ENCODE assay signal across 1 cellular context in the genomic region with DNA sequence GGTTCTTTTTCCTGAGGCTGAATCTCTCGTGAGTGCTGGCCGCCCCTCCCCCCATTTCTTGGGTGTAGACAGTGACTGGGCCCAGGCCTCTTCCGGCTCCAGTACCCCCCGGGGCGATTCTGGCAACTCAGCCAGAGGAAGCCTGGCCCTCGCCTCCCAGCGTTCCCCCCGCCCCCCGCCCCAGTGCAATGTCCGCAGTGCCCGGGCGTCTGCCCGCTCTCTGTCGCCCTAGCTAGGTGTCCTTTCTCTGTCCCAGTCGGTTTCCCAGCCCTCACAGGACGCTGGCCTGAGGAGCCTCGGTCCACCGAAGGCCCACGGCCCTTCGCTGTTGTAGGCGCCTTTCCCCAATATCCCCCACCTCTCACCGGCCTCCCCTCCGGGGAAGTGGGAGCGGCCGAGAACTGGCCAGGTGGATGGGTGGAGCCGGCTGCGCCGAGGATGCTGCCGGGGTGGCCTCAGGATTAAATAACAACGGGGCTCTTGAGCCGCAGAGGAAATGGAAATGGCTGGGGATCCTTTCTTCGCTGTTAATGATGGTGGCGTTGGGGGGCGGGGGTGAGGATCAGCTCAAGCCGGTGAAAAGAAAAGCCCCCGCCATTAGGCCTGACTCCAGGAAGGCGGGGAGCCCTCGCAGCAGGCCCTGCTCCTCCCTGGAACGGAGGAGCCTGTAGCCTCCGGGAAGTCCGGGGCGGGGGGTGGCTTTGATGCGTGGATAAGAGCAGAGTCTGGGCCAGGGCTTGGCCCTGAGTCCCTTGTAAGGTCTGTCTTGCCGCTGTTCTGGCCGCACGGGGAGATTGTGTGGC.
TF ChIP-seq lines count a peak whose summit lies in the region.

No MANE protein-coding gene starts in this region.

TF ChIP-seq in HepG2, 621 proteins besides CTCF, POLR2A, EP300 and RAD21 (continued from another document and continues in another):
- TF ChIP-seq, protein P1, sequence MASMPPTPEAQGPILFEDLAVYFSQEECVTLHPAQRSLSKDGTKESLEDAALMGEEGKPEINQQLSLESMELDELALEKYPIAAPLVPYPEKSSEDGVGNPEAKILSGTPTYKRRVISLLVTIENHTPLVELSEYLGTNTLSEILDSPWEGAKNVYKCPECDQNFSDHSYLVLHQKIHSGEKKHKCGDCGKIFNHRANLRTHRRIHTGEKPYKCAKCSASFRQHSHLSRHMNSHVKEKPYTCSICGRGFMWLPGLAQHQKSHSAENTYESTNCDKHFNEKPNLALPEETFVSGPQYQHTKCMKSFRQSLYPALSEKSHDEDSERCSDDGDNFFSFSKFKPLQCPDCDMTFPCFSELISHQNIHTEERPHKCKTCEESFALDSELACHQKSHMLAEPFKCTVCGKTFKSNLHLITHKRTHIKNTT (CRISPR knock-in tag; IDR thresholded peaks at IDR 0.05), result no peak
- TF ChIP-seq ATF7 (IDR thresholded peaks at IDR 0.05) (no peak), ATF7 (CRISPR knock-in tag; IDR thresholded peaks at IDR 0.05) (no peak), ASH2L (IDR thresholded peaks at IDR 0.05; ENCODE audit: insufficient read length, low read depth, low read length) (no peak), ZNF446 (CRISPR knock-in tag; IDR thresholded peaks at IDR 0.05) (no peak), GZF1 (CRISPR knock-in tag; IDR thresholded peaks at IDR 0.05) (no peak), THRA (CRISPR knock-in tag; IDR thresholded peaks at IDR 0.05; ENCODE audit: borderline replicate concordance) (0 out of 2 replicates have a peak, but pooled peaks have one; percentile 12), JDP2 (CRISPR knock-in tag; IDR thresholded peaks at IDR 0.05; ENCODE audit: borderline replicate concordance) (no peak), TFDP2 (CRISPR knock-in tag; IDR thresholded peaks at IDR 0.05) (no peak), ZNF224 (CRISPR knock-in tag; IDR thresholded peaks at IDR 0.05) (no peak), ZNF510 (CRISPR knock-in tag; IDR thresholded peaks at IDR 0.05; ENCODE audit: low read depth) (no peak), HNRNPL (IDR thresholded peaks at IDR 0.05; ENCODE audit: low read depth, low read length) (0 out of 2 replicates have a peak, but pooled peaks have one; percentile 59), ZNF782 (CRISPR knock-in tag; IDR thresholded peaks at IDR 0.05; ENCODE audit: borderline replicate concordance) (no peak), ARNT2 (CRISPR knock-in tag; IDR thresholded peaks at IDR 0.05; ENCODE audit: low read depth) (no peak), ZNF430 (CRISPR knock-in tag; IDR thresholded peaks at IDR 0.05) (peak; percentile 21; the same call in 1 of the 2 replicates), MAFF (IDR thresholded peaks at IDR 0.05; ENCODE audit: low read depth, low read length) (no peak), ZBTB37 (CRISPR knock-in tag; IDR thresholded peaks at IDR 0.05) (peak; percentile 27; the same call in 1 of the 2 replicates), KLF13 (CRISPR knock-in tag; IDR thresholded peaks at IDR 0.05) (no peak), SOX13 (IDR thresholded peaks at IDR 0.05) (no peak), SOX13 (CRISPR knock-in tag; conservative IDR thresholded peaks at IDR 0.05 in 1 of 2, IDR thresholded peaks at IDR 0.05 in 1 of 2) (no peak), REL (CRISPR knock-in tag; conservative IDR thresholded peaks at IDR 0.05) (no peak), MED13 (CRISPR knock-in tag; IDR thresholded peaks at IDR 0.05) (no peak), RFXAP (CRISPR knock-in tag; IDR thresholded peaks at IDR 0.05; ENCODE audit: borderline replicate concordance) (no peak), PTBP1 (IDR thresholded peaks at IDR 0.05; ENCODE audit: low read depth, low read length, poor library complexity, severe bottlenecking) (no peak)
- TF ChIP-seq, protein P2, sequence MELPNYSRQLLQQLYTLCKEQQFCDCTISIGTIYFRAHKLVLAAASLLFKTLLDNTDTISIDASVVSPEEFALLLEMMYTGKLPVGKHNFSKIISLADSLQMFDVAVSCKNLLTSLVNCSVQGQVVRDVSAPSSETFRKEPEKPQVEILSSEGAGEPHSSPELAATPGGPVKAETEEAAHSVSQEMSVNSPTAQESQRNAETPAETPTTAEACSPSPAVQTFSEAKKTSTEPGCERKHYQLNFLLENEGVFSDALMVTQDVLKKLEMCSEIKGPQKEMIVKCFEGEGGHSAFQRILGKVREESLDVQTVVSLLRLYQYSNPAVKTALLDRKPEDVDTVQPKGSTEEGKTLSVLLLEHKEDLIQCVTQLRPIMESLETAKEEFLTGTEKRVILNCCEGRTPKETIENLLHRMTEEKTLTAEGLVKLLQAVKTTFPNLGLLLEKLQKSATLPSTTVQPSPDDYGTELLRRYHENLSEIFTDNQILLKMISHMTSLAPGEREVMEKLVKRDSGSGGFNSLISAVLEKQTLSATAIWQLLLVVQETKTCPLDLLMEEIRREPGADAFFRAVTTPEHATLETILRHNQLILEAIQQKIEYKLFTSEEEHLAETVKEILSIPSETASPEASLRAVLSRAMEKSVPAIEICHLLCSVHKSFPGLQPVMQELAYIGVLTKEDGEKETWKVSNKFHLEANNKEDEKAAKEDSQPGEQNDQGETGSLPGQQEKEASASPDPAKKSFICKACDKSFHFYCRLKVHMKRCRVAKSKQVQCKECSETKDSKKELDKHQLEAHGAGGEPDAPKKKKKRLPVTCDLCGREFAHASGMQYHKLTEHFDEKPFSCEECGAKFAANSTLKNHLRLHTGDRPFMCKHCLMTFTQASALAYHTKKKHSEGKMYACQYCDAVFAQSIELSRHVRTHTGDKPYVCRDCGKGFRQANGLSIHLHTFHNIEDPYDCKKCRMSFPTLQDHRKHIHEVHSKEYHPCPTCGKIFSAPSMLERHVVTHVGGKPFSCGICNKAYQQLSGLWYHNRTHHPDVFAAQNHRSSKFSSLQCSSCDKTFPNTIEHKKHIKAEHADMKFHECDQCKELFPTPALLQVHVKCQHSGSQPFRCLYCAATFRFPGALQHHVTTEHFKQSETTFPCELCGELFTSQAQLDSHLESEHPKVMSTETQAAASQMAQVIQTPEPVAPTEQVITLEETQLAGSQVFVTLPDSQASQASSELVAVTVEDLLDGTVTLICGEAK (IDR thresholded peaks at IDR 0.05), result no peak
- TF ChIP-seq, protein P2 (CRISPR knock-in tag; IDR thresholded peaks at IDR 0.05), result no peak; the same call in 1 of the 2 replicates
- TF ChIP-seq, protein P3, sequence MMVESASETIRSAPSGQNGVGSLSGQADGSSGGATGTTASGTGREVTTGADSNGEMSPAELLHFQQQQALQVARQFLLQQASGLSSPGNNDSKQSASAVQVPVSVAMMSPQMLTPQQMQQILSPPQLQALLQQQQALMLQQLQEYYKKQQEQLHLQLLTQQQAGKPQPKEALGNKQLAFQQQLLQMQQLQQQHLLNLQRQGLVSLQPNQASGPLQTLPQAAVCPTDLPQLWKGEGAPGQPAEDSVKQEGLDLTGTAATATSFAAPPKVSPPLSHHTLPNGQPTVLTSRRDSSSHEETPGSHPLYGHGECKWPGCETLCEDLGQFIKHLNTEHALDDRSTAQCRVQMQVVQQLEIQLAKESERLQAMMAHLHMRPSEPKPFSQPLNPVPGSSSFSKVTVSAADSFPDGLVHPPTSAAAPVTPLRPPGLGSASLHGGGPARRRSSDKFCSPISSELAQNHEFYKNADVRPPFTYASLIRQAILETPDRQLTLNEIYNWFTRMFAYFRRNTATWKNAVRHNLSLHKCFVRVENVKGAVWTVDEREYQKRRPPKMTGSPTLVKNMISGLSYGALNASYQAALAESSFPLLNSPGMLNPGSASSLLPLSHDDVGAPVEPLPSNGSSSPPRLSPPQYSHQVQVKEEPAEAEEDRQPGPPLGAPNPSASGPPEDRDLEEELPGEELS (CRISPR knock-in tag; IDR thresholded peaks at IDR 0.05), result 0 out of 2 replicates have a peak, but pooled peaks have one; percentile 16
- TF ChIP-seq, protein P4, sequence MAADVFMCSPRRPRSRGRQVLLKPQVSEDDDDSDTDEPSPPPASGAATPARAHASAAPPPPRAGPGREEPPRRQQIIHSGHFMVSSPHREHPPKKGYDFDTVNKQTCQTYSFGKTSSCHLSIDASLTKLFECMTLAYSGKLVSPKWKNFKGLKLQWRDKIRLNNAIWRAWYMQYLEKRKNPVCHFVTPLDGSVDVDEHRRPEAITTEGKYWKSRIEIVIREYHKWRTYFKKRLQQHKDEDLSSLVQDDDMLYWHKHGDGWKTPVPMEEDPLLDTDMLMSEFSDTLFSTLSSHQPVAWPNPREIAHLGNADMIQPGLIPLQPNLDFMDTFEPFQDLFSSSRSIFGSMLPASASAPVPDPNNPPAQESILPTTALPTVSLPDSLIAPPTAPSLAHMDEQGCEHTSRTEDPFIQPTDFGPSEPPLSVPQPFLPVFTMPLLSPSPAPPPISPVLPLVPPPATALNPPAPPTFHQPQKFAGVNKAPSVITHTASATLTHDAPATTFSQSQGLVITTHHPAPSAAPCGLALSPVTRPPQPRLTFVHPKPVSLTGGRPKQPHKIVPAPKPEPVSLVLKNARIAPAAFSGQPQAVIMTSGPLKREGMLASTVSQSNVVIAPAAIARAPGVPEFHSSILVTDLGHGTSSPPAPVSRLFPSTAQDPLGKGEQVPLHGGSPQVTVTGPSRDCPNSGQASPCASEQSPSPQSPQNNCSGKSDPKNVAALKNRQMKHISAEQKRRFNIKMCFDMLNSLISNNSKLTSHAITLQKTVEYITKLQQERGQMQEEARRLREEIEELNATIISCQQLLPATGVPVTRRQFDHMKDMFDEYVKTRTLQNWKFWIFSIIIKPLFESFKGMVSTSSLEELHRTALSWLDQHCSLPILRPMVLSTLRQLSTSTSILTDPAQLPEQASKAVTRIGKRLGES (CRISPR knock-in tag; IDR thresholded peaks at IDR 0.05; ENCODE audit: borderline replicate concordance), result no peak
- TF ChIP-seq, protein P5, sequence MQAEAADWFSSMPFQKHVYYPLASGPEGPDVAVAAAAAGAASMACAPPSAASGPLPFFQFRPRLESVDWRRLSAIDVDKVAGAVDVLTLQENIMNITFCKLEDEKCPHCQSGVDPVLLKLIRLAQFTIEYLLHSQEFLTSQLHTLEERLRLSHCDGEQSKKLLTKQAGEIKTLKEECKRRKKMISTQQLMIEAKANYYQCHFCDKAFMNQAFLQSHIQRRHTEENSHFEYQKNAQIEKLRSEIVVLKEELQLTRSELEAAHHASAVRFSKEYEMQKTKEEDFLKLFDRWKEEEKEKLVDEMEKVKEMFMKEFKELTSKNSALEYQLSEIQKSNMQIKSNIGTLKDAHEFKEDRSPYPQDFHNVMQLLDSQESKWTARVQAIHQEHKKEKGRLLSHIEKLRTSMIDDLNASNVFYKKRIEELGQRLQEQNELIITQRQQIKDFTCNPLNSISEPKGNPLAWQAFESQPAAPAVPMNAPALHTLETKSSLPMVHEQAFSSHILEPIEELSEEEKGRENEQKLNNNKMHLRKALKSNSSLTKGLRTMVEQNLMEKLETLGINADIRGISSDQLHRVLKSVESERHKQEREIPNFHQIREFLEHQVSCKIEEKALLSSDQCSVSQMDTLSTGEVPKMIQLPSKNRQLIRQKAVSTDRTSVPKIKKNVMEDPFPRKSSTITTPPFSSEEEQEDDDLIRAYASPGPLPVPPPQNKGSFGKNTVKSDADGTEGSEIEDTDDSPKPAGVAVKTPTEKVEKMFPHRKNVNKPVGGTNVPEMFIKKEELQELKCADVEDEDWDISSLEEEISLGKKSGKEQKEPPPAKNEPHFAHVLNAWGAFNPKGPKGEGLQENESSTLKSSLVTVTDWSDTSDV (CRISPR knock-in tag; IDR thresholded peaks at IDR 0.05), result no peak
